ENCODE assay signal across 19 cellular contexts in genomic region chr12:114012744-114013431, GRCh38. TPM values are rescaled to one million over a fixed set of nuclear protein-coding genes. Genes with fewer than 3 reads are reported as not detected.
A peak's percentile ranks its signal among the peaks of the same experiment; 100 is the strongest.
DNase-seq lines count a peak whose midpoint lies in the region; TF ChIP-seq lines count a peak whose summit lies in the region.
"Had no signal": no experiment of that assay in that cellular context is flagged by ENCODE, and none has a peak within 500 bp of the region (broad histone marks: within the 10 kb centered on the region; RNA-seq: fewer than 3 reads in every experiment).

No MANE protein-coding gene starts in this region.

- H3K36me3 ChIP-seq in ovary = no peaks in the 10 kb centered on the region
- H3K36me3 ChIP-seq: BE2C, BLaER1 had no signal

- WGBS in ovary, 3 donors = 39 to 86% methylated on average over 2 of the region's 3 CpGs; no CpG with 5 or more reads in 1 of the 3 donors

- H3K4me1 ChIP-seq in ovary (ENCODE audit: insufficient read depth) = no peaks in the 10 kb centered on the region
- H3K4me1 ChIP-seq: BE2C had no signal

- no peak for TF ChIP-seq EP300 in ovary (IDR thresholded peaks at IDR 0.05)

- H3K9me3 Mint-ChIP-seq in Calu3 (ENCODE audit: low read depth, unreplicated experiment) = no peaks in the 10 kb centered on the region
- H3K9me3 Mint-ChIP-seq in activated T-cell treated with anti-CD3 and anti-CD28 coated beads, Interleukin-2, amount 50 U/mL, for 24 hours = no peaks in the 10 kb centered on the region
- H3K9me3 Mint-ChIP-seq: CD4-positive, alpha-beta memory T cell; CD4-positive, CD25-positive, alpha-beta regulatory T cell; CD8-positive, alpha-beta memory T cell had no signal

- H3K27ac Mint-ChIP-seq in Calu3 (ENCODE audit: unreplicated experiment) = peak overlapping the region; percentile 15
- no peak overlapping the region for H3K27ac Mint-ChIP-seq in activated T-cell treated with anti-CD3 and anti-CD28 coated beads, Interleukin-2, amount 50 U/mL, for 24 hours
- H3K27ac Mint-ChIP-seq: CD14-positive monocyte; CD4-positive, CD25-positive, alpha-beta regulatory T cell; CD8-positive, alpha-beta memory T cell had no signal

- no peaks in the 10 kb centered on the region for H3K36me3 Mint-ChIP-seq in Calu3 (ENCODE audit: insufficient read depth, unreplicated experiment)
- H3K36me3 Mint-ChIP-seq in activated T-cell treated with anti-CD3 and anti-CD28 coated beads, Interleukin-2, amount 50 U/mL, for 24 hours (ENCODE audit: low read depth) = no peaks in the 10 kb centered on the region
- H3K36me3 Mint-ChIP-seq: CD14-positive monocyte; CD4-positive, alpha-beta memory T cell; CD4-positive, CD25-positive, alpha-beta regulatory T cell; CD8-positive, alpha-beta memory T cell had no signal

- CTCF ChIA-PET in Calu3 (lab: Charles Lee) = no interaction called here

- DNase-seq in NCI-H510A treated with DMSO at 0.1 percent for 48 hours (lab: John Stamatoyannopoulos, UW) (peak; percentile 53), NCI-H510A (lab: John Stamatoyannopoulos, UW) (no peak), Calu3 (no peak), NCI-H69 (lab: John Stamatoyannopoulos, UW) (peak; percentile 61), left kidney (ENCODE audit: low read depth, low spot score) (peak; percentile 5), ovary (no peak)
- DNase-seq in activated T-cell treated with anti-CD3 and anti-CD28 coated beads, Interleukin-2, amount 50 U/mL, for 24 hours = no peak
- DNase-seq: 8988T; ACHN; BE2C; C1 segment of cervical spinal cord; CD4-positive, alpha-beta memory T cell; CD4-positive, CD25-positive, alpha-beta regulatory T cell; CD8-positive, alpha-beta memory T cell; COR-L47; DMS79 treated with DMSO at 0.1 percent for 48 hours; GF-D8 had no signal

- intact Hi-C loops in Calu3 (cut with micrococcal nuclease; ENCODE audit: unreplicated experiment) = no loop called here
- intact Hi-C loops in ovary (cut with DNase I) = no loop called here

- no peaks in the 10 kb centered on the region for H3K9me3 ChIP-seq in ovary
- H3K9me3 ChIP-seq: BE2C, BLaER1 had no signal

- no peaks in the 10 kb centered on the region for H3K27me3 ChIP-seq in ovary
- H3K27me3 ChIP-seq: BLaER1 had no signal

- no TSS peak for BruUV-seq in Calu3 (replicated peaks; lab: Mats Ljungman, UMichigan)

- no peaks in the 10 kb centered on the region for H3K4me1 Mint-ChIP-seq in Calu3 (ENCODE audit: low read depth, unreplicated experiment)
- no peaks in the 10 kb centered on the region for H3K4me1 Mint-ChIP-seq in activated T-cell treated with anti-CD3 and anti-CD28 coated beads, Interleukin-2, amount 50 U/mL, for 24 hours (ENCODE audit: low read depth)
- H3K4me1 Mint-ChIP-seq: CD14-positive monocyte; CD4-positive, alpha-beta memory T cell; CD4-positive, CD25-positive, alpha-beta regulatory T cell; CD8-positive, alpha-beta memory T cell had no signal

- no peak overlapping the region for H3K4me3 ChIP-seq in ovary
- H3K4me3 ChIP-seq: BLaER1 had no signal

- H3K27me3 Mint-ChIP-seq in Calu3 (ENCODE audit: unreplicated experiment) = peaks cover 22% of the 10 kb centered on the region
- H3K27me3 Mint-ChIP-seq in activated T-cell treated with anti-CD3 and anti-CD28 coated beads, Interleukin-2, amount 50 U/mL, for 24 hours = peaks cover 51% of the 10 kb centered on the region

- TF ChIP-seq POLR2A in ovary (IDR thresholded peaks at IDR 0.05) = no peak

- TF ChIP-seq CTCF in Calu3 (IDR thresholded peaks at IDR 0.05; ENCODE audit: unreplicated experiment) (no peak), ovary (IDR thresholded peaks at IDR 0.05) (no peak)

- H3K4me3 Mint-ChIP-seq in Calu3 (ENCODE audit: low read depth, unreplicated experiment) = no peak overlapping the region
- H3K4me3 Mint-ChIP-seq in activated T-cell treated with anti-CD3 and anti-CD28 coated beads, Interleukin-2, amount 50 U/mL, for 24 hours = no peak overlapping the region
- H3K4me3 Mint-ChIP-seq: CD14-positive monocyte; CD4-positive, alpha-beta memory T cell; CD4-positive, CD25-positive, alpha-beta regulatory T cell; CD8-positive, alpha-beta memory T cell had no signal

- no peak overlapping the region for H3K27ac ChIP-seq in ovary
- H3K27ac ChIP-seq: BLaER1 had no signal

RNA-seq across cellular contexts. Expression of gene RBM19, which starts 46.8 kb away (rescaled TPM):
- total RNA-seq in Calu3 (2022) (47.2 and 47.8 TPM in 2 replicates), ovary (10 to 100 TPM; 23.3 to 44.0 (median 34.0) TPM)
- polyA plus RNA-seq in ovary = 10 to 100 TPM; 11.6 to 17.3 TPM

Comparison
In these comparisons a context has a peak if more than half of its experiments do, and no peak if none do; other contexts are left out.
1. DNase-seq: peak in NCI-H510A treated with DMSO at 0.1 percent for 48 hours (single experiment), NCI-H69 (single experiment) and left kidney (single experiment); none in NCI-H510A (single experiment), Calu3 (single experiment), activated T-cell treated with anti-CD3 and anti-CD28 coated beads, Interleukin-2, amount 50 U/mL, for 24 hours (single experiment) and ovary (0 of 5).